Comparison of ENCODE assay signal across 21 cellular contexts in genomic region chr15:68208136-68208535, GRCh38. TPM values are rescaled to one million over a fixed set of nuclear protein-coding genes. Genes with fewer than 3 reads are reported as not detected.
DNase-seq lines count a peak whose midpoint lies in the region; ATAC-seq and TF ChIP-seq lines count a peak whose summit lies in the region.
"Had no signal": no experiment of that assay in that cellular context is flagged by ENCODE, and none has a peak within 500 bp of the region (broad histone marks: within the 10 kb centered on the region; RNA-seq: fewer than 3 reads in every experiment).

No MANE protein-coding gene starts in this region.

- peak overlapping the region; percentile 90 for H3K27ac ChIP-seq in BLaER1
- H3K27ac ChIP-seq: brain microvascular endothelial cell, C4-2B, Peyer's patch had no signal

- H3K27me3 ChIP-seq in BLaER1 = no peaks in the 10 kb centered on the region
- H3K27me3 ChIP-seq: brain microvascular endothelial cell, foreskin keratinocyte, Peyer's patch, spleen had no signal

- peak overlapping the region; percentile 36 for H3K4me3 ChIP-seq in BLaER1
- H3K4me3 ChIP-seq: Peyer's patch had no signal

- H3K9ac ChIP-seq in BLaER1 = peak overlapping the region; percentile 74

- H3K36me3 ChIP-seq in BLaER1 = peaks cover 7% of the 10 kb centered on the region; the same call in 1 of the 2 replicates
- H3K36me3 ChIP-seq: brain microvascular endothelial cell, Peyer's patch had no signal

- H4K20me1 ChIP-seq in BLaER1 = no peaks in the 10 kb centered on the region

- peaks cover 24% of the 10 kb centered on the region for H3K4me1 Mint-ChIP-seq in activated CD4-positive, alpha-beta T cell treated with anti-CD3 and anti-CD28 coated beads for 36 hours
- peaks cover 31% of the 10 kb centered on the region for H3K4me1 Mint-ChIP-seq in WTC11
- H3K4me1 Mint-ChIP-seq in stimulated activated naive B cell treated with anti-CD40 and anti-IgM and Interleukin-4, amounts not matched to agents 10 μg/mL and 1 μg/mL and 100 μg/mL, for 72 hours = peaks cover 27 to 49% of the 10 kb centered on the region in 2 donors

- no peaks in the 10 kb centered on the region for H3K27me3 Mint-ChIP-seq in activated CD4-positive, alpha-beta T cell treated with anti-CD3 and anti-CD28 coated beads for 36 hours
- H3K27me3 Mint-ChIP-seq in WTC11 (ENCODE audit: low read depth) = no peaks in the 10 kb centered on the region
- H3K27me3 Mint-ChIP-seq in stimulated activated naive B cell treated with anti-CD40 and anti-IgM and Interleukin-4, amounts not matched to agents 10 μg/mL and 1 μg/mL and 100 μg/mL, for 72 hours = no peaks in the 10 kb centered on the region
- H3K27me3 Mint-ChIP-seq: natural killer cell treated with Interleukin-12 subunit alpha and Interleukin-12 subunit beta and Interleukin-15 and Interleukin-18, amount 100 ng/mL, for 72 hours had no signal

- POLR2A ChIA-PET in activated CD4-positive, alpha-beta T cell treated with anti-CD3 and anti-CD28 coated beads for 36 hours (lab: Charles Lee) = no interaction called here
- POLR2A ChIA-PET in WTC11 (lab: Charles Lee) = no interaction called here

- peaks cover 15% of the 10 kb centered on the region for H3K36me3 Mint-ChIP-seq in activated CD4-positive, alpha-beta T cell treated with anti-CD3 and anti-CD28 coated beads for 36 hours (ENCODE audit: low read depth)
- H3K36me3 Mint-ChIP-seq in WTC11 = no peaks in the 10 kb centered on the region
- H3K36me3 Mint-ChIP-seq in stimulated activated naive B cell treated with anti-CD40 and anti-IgM and Interleukin-4, amounts not matched to agents 10 μg/mL and 1 μg/mL and 100 μg/mL, for 72 hours = peaks cover 37 to 55% of the 10 kb centered on the region in 2 donors
- H3K36me3 Mint-ChIP-seq: natural killer cell treated with Interleukin-12 subunit alpha and Interleukin-12 subunit beta and Interleukin-15 and Interleukin-18, amount 100 ng/mL, for 72 hours had no signal

- H3K9me3 Mint-ChIP-seq in activated CD4-positive, alpha-beta T cell treated with anti-CD3 and anti-CD28 coated beads for 36 hours (ENCODE audit: low read depth) = no peaks in the 10 kb centered on the region
- no peaks in the 10 kb centered on the region for H3K9me3 Mint-ChIP-seq in WTC11
- H3K9me3 Mint-ChIP-seq in stimulated activated naive B cell treated with anti-CD40 and anti-IgM and Interleukin-4, amounts not matched to agents 10 μg/mL and 1 μg/mL and 100 μg/mL, for 72 hours = no peaks in the 10 kb centered on the region
- H3K9me3 Mint-ChIP-seq: natural killer cell treated with Interleukin-12 subunit alpha and Interleukin-12 subunit beta and Interleukin-15 and Interleukin-18, amount 100 ng/mL, for 72 hours had no signal

- no peaks in the 10 kb centered on the region for H3K9me3 ChIP-seq in BLaER1
- H3K9me3 ChIP-seq: Peyer's patch, spleen had no signal

- H3K4me3 Mint-ChIP-seq in activated CD4-positive, alpha-beta T cell treated with anti-CD3 and anti-CD28 coated beads for 36 hours = no peak overlapping the region
- H3K4me3 Mint-ChIP-seq in WTC11 = no peak overlapping the region
- H3K4me3 Mint-ChIP-seq in stimulated activated naive B cell treated with anti-CD40 and anti-IgM and Interleukin-4, amounts not matched to agents 10 μg/mL and 1 μg/mL and 100 μg/mL, for 72 hours = peak overlapping the region in 1 of 2 donors; percentile 23
- H3K4me3 Mint-ChIP-seq: natural killer cell treated with Interleukin-12 subunit alpha and Interleukin-12 subunit beta and Interleukin-15 and Interleukin-18, amount 100 ng/mL, for 72 hours had no signal

- H3K4me2 ChIP-seq in BLaER1 = peak overlapping the region; percentile 90

- peaks cover 91% of the 10 kb centered on the region for H3K4me1 ChIP-seq in BLaER1

- H3K27ac Mint-ChIP-seq in activated CD4-positive, alpha-beta T cell treated with anti-CD3 and anti-CD28 coated beads for 36 hours = peak overlapping the region; percentile 31
- H3K27ac Mint-ChIP-seq in WTC11 = 0 out of 2 replicates have a peak overlapping the region, but pooled peaks have one; percentile 57
- H3K27ac Mint-ChIP-seq in stimulated activated naive B cell treated with anti-CD40 and anti-IgM and Interleukin-4, amounts not matched to agents 10 μg/mL and 1 μg/mL and 100 μg/mL, for 72 hours = no peak overlapping the region

- no peak for ATAC-seq in activated CD4-positive, alpha-beta T cell treated with anti-CD3 and anti-CD28 coated beads for 36 hours
- ATAC-seq in WTC11 (no peak), omental fat pad (ENCODE audit: low FRiP score) (no peak), HG03280 (IDR thresholded peaks at IDR 0.05; ENCODE audit: unreplicated experiment) (no peak), HG03457 (IDR thresholded peaks at IDR 0.05; ENCODE audit: unreplicated experiment) (no peak)
- ATAC-seq in stimulated activated naive B cell treated with anti-CD40 and anti-IgM and Interleukin-4, amounts not matched to agents 10 μg/mL and 1 μg/mL and 100 μg/mL, for 72 hours (replicated peaks) = no peak
- ATAC-seq: foreskin keratinocyte; natural killer cell treated with Interleukin-12 subunit alpha and Interleukin-12 subunit beta and Interleukin-15 and Interleukin-18, amount 100 ng/mL, for 72 hours had no signal

- intact Hi-C loops in activated CD4-positive, alpha-beta T cell treated with anti-CD3 and anti-CD28 coated beads for 36 hours (cut with DNase I, micrococcal nuclease) = no loop called here

- DNase-seq in activated CD4-positive, alpha-beta T cell treated with anti-CD3 and anti-CD28 coated beads for 36 hours = no peak
- DNase-seq in activated CD4-positive, alpha-beta T cell treated with anti-CD3 and anti-CD28 coated beads, Interleukin-2, amount 50 U/mL, for 4 hours = no peak
- DNase-seq in WTC11 (ENCODE audit: low spot score) (no peak), omental fat pad (ENCODE audit: low spot score) (peak; percentile 15)
- DNase-seq in stimulated activated naive B cell treated with anti-CD40 and anti-IgM and Interleukin-4, amounts not matched to agents 10 μg/mL and 1 μg/mL and 100 μg/mL, for 72 hours = no peak
- DNase-seq: brain microvascular endothelial cell; dermis blood vessel endothelial cell; DMS153; foreskin keratinocyte; mesendoderm; NCI-H1417; NCI-H2171 treated with DMSO at 0.1 percent for 48 hours; NCI-H774; spleen; stimulated activated CD8-positive, alpha-beta memory T cell treated with anti-CD3 and anti-CD28 coated beads, Interleukin-4, amount 100 ng/mL, for 48 hours had no signal

- CTCF ChIA-PET in activated CD4-positive, alpha-beta T cell treated with anti-CD3 and anti-CD28 coated beads for 36 hours (lab: Charles Lee) = no interaction called here
- CTCF ChIA-PET in WTC11 (lab: Charles Lee) = interaction anchor here (0.6 kb wide), 1 partner anchor 13 kb away, joined by 3 read pairs; no protein-coding TSS in a partner anchor

- TF ChIP-seq CTCF in WTC11 (IDR thresholded peaks at IDR 0.05) (no peak), omental fat pad (IDR thresholded peaks at IDR 0.05) (no peak)

TF ChIP-seq in WTC11, 78 proteins besides CTCF, POLR2A, EP300 and RAD21 (continues in another document):
- TF ChIP-seq ZSCAN18 (CRISPR knock-in tag; IDR thresholded peaks at IDR 0.05) (no peak), SOX15 (CRISPR knock-in tag; IDR thresholded peaks at IDR 0.05) (no peak), RELA (CRISPR knock-in tag; IDR thresholded peaks at IDR 0.05; ENCODE audit: borderline replicate concordance) (no peak), GABPB1 (CRISPR knock-in tag; IDR thresholded peaks at IDR 0.05) (no peak), GTF2I (CRISPR knock-in tag; conservative IDR thresholded peaks at IDR 0.05) (no peak), HMGXB4 (CRISPR knock-in tag; IDR thresholded peaks at IDR 0.05) (no peak)

RNA-seq across cellular contexts. Expression of gene CALML4, which starts 3.0 kb away (rescaled TPM):
- 1 to 10 TPM; 6.8 to 9.2 TPM for total RNA-seq in activated CD4-positive, alpha-beta T cell treated with anti-CD3 and anti-CD28 coated beads for 36 hours
- 8.9 to 10.1 TPM (median 9.8 TPM) in 3 replicates for total RNA-seq in WTC11 (2021)
- total RNA-seq in omental fat pad = 10 to 100 TPM in 1 of 4 donors, 1 to 10 TPM in 3; 8.6 to 10.3 (median 9.0) TPM

RNA-seq across cellular contexts. Expression of gene CLN6, which starts 21.4 kb away (rescaled TPM):
- total RNA-seq in activated CD4-positive, alpha-beta T cell treated with anti-CD3 and anti-CD28 coated beads for 36 hours = 10 to 100 TPM; 45.1 to 48.2 TPM
- total RNA-seq in WTC11 (2021) (50.2 to 52.2 TPM (median 50.8 TPM) in 3 replicates), omental fat pad (10 to 100 TPM; 15.6 to 40.1 (median 21.3) TPM)
